8 cellular contexts compared by ENCODE assay signal in the genomic region with DNA sequence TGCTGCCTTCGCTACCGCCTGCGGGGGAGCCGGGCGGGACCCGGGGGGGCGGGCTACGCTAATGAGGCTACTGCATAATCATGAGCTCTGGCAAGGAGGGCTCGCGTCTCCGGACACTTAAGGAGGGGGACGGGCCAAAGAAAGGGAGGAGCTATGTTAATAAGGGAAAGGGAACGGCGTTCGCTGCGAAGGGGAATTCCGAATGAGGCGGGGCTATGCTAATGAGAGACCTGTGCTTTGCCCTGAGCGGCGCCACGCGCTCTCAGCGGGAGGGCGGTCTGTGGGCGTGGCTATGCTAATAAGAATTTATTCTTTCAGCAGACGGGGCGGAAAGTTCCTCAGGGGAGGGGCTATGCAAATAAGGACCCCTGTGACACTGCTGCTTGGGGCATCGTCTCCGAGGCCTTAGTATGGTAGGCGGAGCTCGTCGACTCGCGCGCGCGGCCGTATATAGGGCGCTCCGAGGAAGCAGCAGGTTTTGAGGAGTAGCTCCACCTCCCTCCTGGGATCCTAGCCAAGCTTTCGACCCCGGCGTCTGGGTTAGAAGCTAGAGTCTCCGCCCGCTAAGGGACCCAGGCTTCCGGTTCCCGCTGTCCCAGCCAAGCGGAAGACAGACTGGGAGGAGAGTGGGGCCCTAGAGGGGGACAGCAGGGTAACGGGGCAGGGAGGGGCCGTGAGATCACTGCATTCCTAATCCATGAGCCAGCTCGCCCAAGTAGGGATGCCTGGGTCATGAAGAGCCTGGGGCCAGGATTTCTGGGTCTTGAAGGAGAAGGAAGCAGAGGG. TPM values are rescaled to one million over a fixed set of nuclear protein-coding genes. Genes with fewer than 3 reads are reported as not detected.
DNase-seq lines count a peak whose midpoint lies in the region; ATAC-seq and TF ChIP-seq lines count a peak whose summit lies in the region.

A gene (minus strand): TSS at position 31 of the 786 bp plus-strand sequence. CDS start 45 bp downstream, outside the sequence.

- H3K27ac Mint-ChIP-seq in activated CD4-positive, alpha-beta T cell treated with anti-CD3 and anti-CD28 coated beads for 36 hours = peak within 1 kb of the TSS; percentile 100

- no peaks in the 10 kb centered on the region for H3K27me3 ChIP-seq in kidney epithelial cell (ENCODE audit: control insufficient read depth, insufficient read depth, low read length)

- H3K27ac ChIP-seq in cingulate gyrus (ENCODE audit: low read depth, low read length) = peak within 1 kb of the TSS; percentile 98

- no peak for TF ChIP-seq CTCF in kidney epithelial cell (IDR thresholded peaks at IDR 0.05; ENCODE audit: insufficient read depth, low read length, poor library complexity, severe bottlenecking)

- H3K27me3 Mint-ChIP-seq in activated CD4-positive, alpha-beta T cell treated with anti-CD3 and anti-CD28 coated beads for 36 hours = no peaks in the 10 kb centered on the region

- peaks cover 1% of the 10 kb centered on the region for H3K36me3 ChIP-seq in kidney epithelial cell (ENCODE audit: control insufficient read depth, insufficient read depth, low read length)

- intact Hi-C loops in activated CD4-positive, alpha-beta T cell treated with anti-CD3 and anti-CD28 coated beads for 36 hours (cut with DNase I, micrococcal nuclease) = loop anchor here (1.0 to 10.0 kb wide), 21 partner anchors 36 to 1278 kb away; a partner anchor contains a TSS

- no peaks in the 10 kb centered on the region for H3K9me3 Mint-ChIP-seq in activated CD4-positive, alpha-beta T cell treated with anti-CD3 and anti-CD28 coated beads for 36 hours (ENCODE audit: low read depth)

- peak; percentile 88 for TF ChIP-seq POLR2A in GM19193 (IDR thresholded peaks at IDR 0.05; ENCODE audit: extremely low read depth, insufficient read depth, insufficient read length)

- peak within 1 kb of the TSS; percentile 68 for H3K4me3 ChIP-seq in kidney epithelial cell (ENCODE audit: low read depth, low read length)

- peaks cover 2% of the 10 kb centered on the region for H3K36me3 Mint-ChIP-seq in activated CD4-positive, alpha-beta T cell treated with anti-CD3 and anti-CD28 coated beads for 36 hours (ENCODE audit: low read depth)

- CTCF ChIA-PET in activated CD4-positive, alpha-beta T cell treated with anti-CD3 and anti-CD28 coated beads for 36 hours (lab: Charles Lee) = interaction anchor here (0.6 to 6.1 kb wide), 15 partner anchors 17 to 168 kb away, joined by 3 to 62 read pairs (median 5); a partner anchor contains a TSS

- ATAC-seq in HG03439 (IDR thresholded peaks at IDR 0.05; ENCODE audit: unreplicated experiment) = peak; percentile 66
- peak; percentile 76 for ATAC-seq in activated CD4-positive, alpha-beta T cell treated with anti-CD3 and anti-CD28 coated beads for 36 hours

- POLR2A ChIA-PET in activated CD4-positive, alpha-beta T cell treated with anti-CD3 and anti-CD28 coated beads for 36 hours (lab: Charles Lee) = interaction anchor here (0.6 to 3.1 kb wide), 14 partner anchors 8 to 388 kb away, joined by 3 to 39 read pairs (median 4); a partner anchor contains a TSS

- H3K4me3 Mint-ChIP-seq in activated CD4-positive, alpha-beta T cell treated with anti-CD3 and anti-CD28 coated beads for 36 hours = peak within 1 kb of the TSS; percentile 100

- DNase-seq in AML-193 (lab: John Stamatoyannopoulos, UW) (peak; percentile 99), NCI-H510A treated with DMSO at 0.1 percent for 48 hours (lab: John Stamatoyannopoulos, UW) (peak; percentile 100), kidney epithelial cell (ENCODE audit: low read depth) (peak; percentile 99)
- peak; percentile 100 for DNase-seq in activated CD4-positive, alpha-beta T cell treated with anti-CD3 and anti-CD28 coated beads for 36 hours
- peak; percentile 100 for DNase-seq in stimulated activated CD4-positive, alpha-beta T cell treated with anti-CD3 and anti-CD28 coated beads, Interleukin-15, amount 100 ng/mL, for 48 hours (ENCODE audit: low read depth in 2 of 2)

- H3K4me1 Mint-ChIP-seq in activated CD4-positive, alpha-beta T cell treated with anti-CD3 and anti-CD28 coated beads for 36 hours = peaks cover 48% of the 10 kb centered on the region

RNA-seq across cellular contexts. Expression of the gene that starts here (rescaled TPM):
- total RNA-seq in activated CD4-positive, alpha-beta T cell treated with anti-CD3 and anti-CD28 coated beads for 36 hours = 10 to 100 TPM in 1 of 2 experiments, 1 to 10 TPM in 1; 9.7 to 11.7 TPM
- total RNA-seq in kidney epithelial cell = 32.8 and 44.1 TPM in 2 replicates

Comparison
In these comparisons a context has a peak if more than half of its experiments do, and no peak if none do; other contexts are left out.
1. Peak in every context shown above with its lines: DNase-seq, ATAC-seq, H3K4me3 ChIP-seq and H3K27ac ChIP-seq.